8 cellular contexts compared by ENCODE assay signal in genomic region chr1:185157599-185158469, GRCh38. TPM values are rescaled to one million over a fixed set of nuclear protein-coding genes. Genes with fewer than 3 reads are reported as not detected.
DNase-seq lines count a peak whose midpoint lies in the region; ATAC-seq lines count a peak whose summit lies in the region.

No MANE protein-coding gene starts in this region.

- H3K9me3 Mint-ChIP-seq in IgD-negative memory B cell: no peaks in the 10 kb centered on the region
- H3K9me3 Mint-ChIP-seq in activated naive CD8-positive, alpha-beta T cell (ENCODE audit: low read depth): no peaks in the 10 kb centered on the region
- H3K9me3 Mint-ChIP-seq in stimulated activated effector memory CD8-positive, alpha-beta T cell treated with anti-CD3 and anti-CD28 coated beads, Interleukin-12 subunit alpha, Interleukin-12 subunit beta, amount 100 ng/mL, for 72 hours: no peaks in the 10 kb centered on the region

- H3K36me3 ChIP-seq in iPS-18a (ENCODE audit: control insufficient read depth, low read depth, low read length): no peaks in the 10 kb centered on the region

- H3K4me1 ChIP-seq in iPS-18a (ENCODE audit: control insufficient read depth, low read depth, low read length): no peaks in the 10 kb centered on the region

- no peaks in the 10 kb centered on the region for H3K27me3 ChIP-seq in iPS-18a (ENCODE audit: control insufficient read depth, insufficient read depth, low read length)

- no peaks in the 10 kb centered on the region for H3K27me3 Mint-ChIP-seq in IgD-negative memory B cell
- no peaks in the 10 kb centered on the region for H3K27me3 Mint-ChIP-seq in activated naive CD8-positive, alpha-beta T cell

- peaks cover 12 to 34% (median 18%) of the 10 kb centered on the region in 3 donors for H3K4me1 Mint-ChIP-seq in IgD-negative memory B cell
- peaks cover 48% of the 10 kb centered on the region for H3K4me1 Mint-ChIP-seq in activated naive CD8-positive, alpha-beta T cell (ENCODE audit: low read depth)
- H3K4me1 Mint-ChIP-seq in stimulated activated effector memory CD8-positive, alpha-beta T cell treated with anti-CD3 and anti-CD28 coated beads, Interleukin-12 subunit alpha, Interleukin-12 subunit beta, amount 100 ng/mL, for 72 hours: peaks cover 32% of the 10 kb centered on the region

- peak overlapping the region; percentile 91 to 100 (median 98) for H3K4me3 Mint-ChIP-seq in IgD-negative memory B cell
- H3K4me3 Mint-ChIP-seq in activated naive CD8-positive, alpha-beta T cell: peak overlapping the region; percentile 98
- peak overlapping the region; percentile 93 for H3K4me3 Mint-ChIP-seq in stimulated activated effector memory CD8-positive, alpha-beta T cell treated with anti-CD3 and anti-CD28 coated beads, Interleukin-12 subunit alpha, Interleukin-12 subunit beta, amount 100 ng/mL, for 72 hours

- H3K36me3 Mint-ChIP-seq in IgD-negative memory B cell: peaks cover 3% of the 10 kb centered on the region
- H3K36me3 Mint-ChIP-seq in activated naive CD8-positive, alpha-beta T cell: no peaks in the 10 kb centered on the region
- H3K36me3 Mint-ChIP-seq in stimulated activated effector memory CD8-positive, alpha-beta T cell treated with anti-CD3 and anti-CD28 coated beads, Interleukin-12 subunit alpha, Interleukin-12 subunit beta, amount 100 ng/mL, for 72 hours: peaks cover 11% of the 10 kb centered on the region

- peak; percentile 5 for DNase-seq in COR-L47 (lab: John Stamatoyannopoulos, UW)
- peak in 1 of 2 donors; percentile 54 for DNase-seq in stimulated activated effector memory CD8-positive, alpha-beta T cell treated with anti-CD3 and anti-CD28 coated beads, Interleukin-12 subunit alpha, Interleukin-12 subunit beta, amount 100 ng/mL, for 72 hours (ENCODE audit: low spot score in 2 of 2)
- no peak for DNase-seq in DMS114 treated with DMSO at 0.1 percent for 48 hours (lab: John Stamatoyannopoulos, UW; ENCODE audit: unreplicated experiment)
- DNase-seq in MV-4-11 (lab: John Stamatoyannopoulos, UW): no peak

- H3K27ac Mint-ChIP-seq in IgD-negative memory B cell: peak overlapping the region; percentile 99 to 100 (median 99)
- peak overlapping the region; percentile 86 for H3K27ac Mint-ChIP-seq in activated naive CD8-positive, alpha-beta T cell
- H3K27ac Mint-ChIP-seq in stimulated activated effector memory CD8-positive, alpha-beta T cell treated with anti-CD3 and anti-CD28 coated beads, Interleukin-12 subunit alpha, Interleukin-12 subunit beta, amount 100 ng/mL, for 72 hours: peak overlapping the region; percentile 96

- H3K4me3 ChIP-seq in iPS-18a (ENCODE audit: low read length): peak overlapping the region; percentile 86

- H3K9ac ChIP-seq in iPS-18a (ENCODE audit: low read length): peak overlapping the region; percentile 69

- no peak overlapping the region for H3K27ac ChIP-seq in iPS-18a (ENCODE audit: low read length)

- ATAC-seq in stimulated activated effector memory CD8-positive, alpha-beta T cell treated with anti-CD3 and anti-CD28 coated beads, Interleukin-12 subunit alpha, Interleukin-12 subunit beta, amount 100 ng/mL, for 72 hours: no peak
- ATAC-seq in GM18907 (IDR thresholded peaks at IDR 0.05; ENCODE audit: unreplicated experiment): no peak

- no peaks in the 10 kb centered on the region for H3K9me3 ChIP-seq in iPS-18a (ENCODE audit: control insufficient read depth, low read depth, low read length)

RNA-seq across cellular contexts. Expression of gene SWT1, which starts 0.9 kb away (rescaled TPM):
- 2.5 TPM for polyA plus RNA-seq in IgD-negative memory B cell

RNA-seq across cellular contexts. Expression of gene TRMT1L, which starts 1.1 kb away (rescaled TPM):
- 22.5 TPM for polyA plus RNA-seq in IgD-negative memory B cell
